Comparison of ENCODE assay signal across 8 cellular contexts in the genomic region with DNA sequence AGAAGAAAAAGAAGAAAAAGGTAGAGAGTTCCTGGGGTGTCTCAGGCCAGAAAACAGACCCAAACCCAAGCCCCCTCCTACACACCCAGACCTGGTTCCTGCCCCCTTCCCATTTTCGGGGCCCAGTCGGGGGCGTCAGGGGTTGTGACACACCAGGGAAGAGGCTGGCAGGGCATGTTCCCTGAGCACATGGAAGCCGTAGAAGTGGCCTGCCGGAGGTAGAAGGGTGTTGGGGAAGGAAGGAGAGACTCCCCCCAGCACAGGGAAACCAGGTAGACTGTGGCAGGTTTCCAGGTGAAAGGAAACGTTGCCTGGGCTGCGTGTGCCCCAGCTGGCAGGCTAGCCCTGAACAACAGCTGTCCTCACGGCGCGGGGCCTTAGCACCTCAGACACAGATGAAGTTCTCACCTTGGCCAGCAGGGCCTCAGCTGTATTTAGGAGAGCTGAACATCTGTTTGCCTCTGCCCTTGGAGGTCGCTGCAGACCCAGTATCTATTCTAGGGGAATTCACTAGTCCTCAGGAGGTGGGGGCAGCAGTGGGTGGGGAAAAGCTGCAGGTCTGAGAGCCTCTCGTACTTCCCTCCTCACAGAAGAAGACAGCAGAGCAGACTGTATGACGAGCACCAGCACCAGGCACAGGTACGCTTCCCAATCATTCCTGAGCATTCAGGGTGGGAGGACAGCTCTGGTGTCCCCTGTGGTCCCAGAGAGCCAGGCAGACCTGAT. TPM values are rescaled to one million over a fixed set of nuclear protein-coding genes. Genes with fewer than 3 reads are reported as not detected.
A peak's percentile ranks its signal among the peaks of the same experiment; 100 is the strongest.
DNase-seq lines count a peak whose midpoint lies in the region; ATAC-seq, FAIRE-seq and TF ChIP-seq lines count a peak whose summit lies in the region.

No MANE protein-coding gene starts in this region.

- FAIRE-seq in GM18507 (lab: Jason Lieb, UNC) (peak; percentile 87), RCC 7860 (lab: Jason Lieb, UNC) (no peak)

- no peak overlapping the region for H3K4me3 ChIP-seq in fibroblast of the aortic adventitia (ENCODE audit: low read depth, low read length)

- ATAC-seq in GM21786 (IDR thresholded peaks at IDR 0.05; ENCODE audit: unreplicated experiment) = peak; percentile 80

- DNase-seq in GM18507 (ENCODE audit: extremely low spot score, insufficient read length, low read depth) (no peak), NCI-H69 (lab: John Stamatoyannopoulos, UW) (peak; percentile 32), fibroblast of the aortic adventitia (ENCODE audit: low read depth) (no peak), C1 segment of cervical spinal cord (lab: John Stamatoyannopoulos, UW) (no peak), NCI-H1436 (lab: John Stamatoyannopoulos, UW) (no peak), LoVo (ENCODE audit: low spot score) (no peak), RCC 7860 (ENCODE audit: low spot score) (no peak)

- peak; percentile 33 for TF ChIP-seq CTCF in fibroblast of the aortic adventitia (IDR thresholded peaks at IDR 0.05; ENCODE audit: insufficient read depth, low read length)

RNA-seq across cellular contexts. Expression of gene CD74, which starts 14.1 kb away (rescaled TPM):
- 0.41 and 1.1 TPM in 2 replicates for total RNA-seq in fibroblast of the aortic adventitia (ENCODE audit: low replicate concordance)

RNA-seq across cellular contexts. Expression of gene TCOF1, which starts 41.1 kb away (rescaled TPM):
- total RNA-seq in fibroblast of the aortic adventitia (ENCODE audit: low replicate concordance) = 8.3 and 23.1 TPM in 2 replicates

RNA-seq across cellular contexts. Expression of gene RPS14, which starts 50.9 kb away (rescaled TPM):
- total RNA-seq in fibroblast of the aortic adventitia (ENCODE audit: low replicate concordance) = 3,673 and 3,861 TPM in 2 replicates
